In the genomic region with DNA sequence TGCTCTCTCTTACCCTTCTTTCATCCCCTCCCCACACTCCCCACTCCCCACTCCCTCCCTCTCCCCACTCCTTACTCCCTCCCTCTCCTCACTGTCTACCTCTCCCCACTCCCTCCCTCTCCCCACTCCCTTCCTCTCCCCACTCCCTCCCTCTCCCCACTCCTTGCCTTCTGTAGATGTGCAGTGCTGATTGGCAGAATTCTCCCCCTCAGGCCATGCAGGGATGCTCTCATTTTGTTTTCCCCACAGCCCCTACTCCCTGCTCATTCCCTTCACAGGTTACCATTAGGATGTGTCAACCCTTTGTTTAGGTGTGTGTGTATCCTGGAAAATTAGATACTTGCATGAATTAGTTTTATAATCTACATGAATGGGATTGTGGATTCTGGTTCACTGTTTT, we compare ENCODE assay signal across 17 cellular contexts.
"Had no signal": no experiment of that assay in that cellular context is flagged by ENCODE, and none has a peak within 500 bp of the region (broad histone marks: within the 10 kb centered on the region; RNA-seq: fewer than 3 reads in every experiment).

No MANE protein-coding gene starts in this region.

- DNase-seq: activated CD4-positive, alpha-beta T cell treated with anti-CD3 and anti-CD28 coated beads for 36 hours; activated CD8-positive, alpha-beta memory T cell treated with anti-CD3 and anti-CD28 coated beads, Interleukin-2, amount 50 U/mL, for 48 hours; activated CD8-positive, alpha-beta T cell treated with anti-CD3 and anti-CD28 coated beads for 36 hours; activated naive CD4-positive, alpha-beta T cell treated with anti-CD3 and anti-CD28 coated beads, Interleukin-2, amount 50 U/mL, for 16 hours; activated naive CD8-positive, alpha-beta T cell treated with anti-CD3 and anti-CD28 coated beads, Interleukin-2, amount 10 ng/mL, durations not matched to agents 7 days and 5 days; activated T-cell treated with anti-CD3 and anti-CD28 coated beads, Interleukin-2, amount 50 U/mL, for 1 hour; aorta; KG1; NCI-H1092 treated with DMSO at 0.1 percent for 48 hours; NCI-H1417 treated with DMSO at 0.1 percent for 48 hours; NCI-H187; NCI-H510A treated with DMSO at 0.1 percent for 48 hours; Peyer's patch; SHP77 treated with DMSO at 0.1 percent for 48 hours; T-cell had no signal

- H3K27me3 ChIP-seq: Peyer's patch had no signal

- ATAC-seq: activated CD4-positive, alpha-beta T cell treated with anti-CD3 and anti-CD28 coated beads for 36 hours; activated CD8-positive, alpha-beta T cell treated with anti-CD3 and anti-CD28 coated beads for 36 hours; T-cell had no signal

- H3K4me1 ChIP-seq: Peyer's patch had no signal

- H3K27ac Mint-ChIP-seq: activated CD4-positive, alpha-beta T cell treated with anti-CD3 and anti-CD28 coated beads for 36 hours; activated CD8-positive, alpha-beta T cell treated with anti-CD3 and anti-CD28 coated beads for 36 hours; activated naive CD8-positive, alpha-beta T cell treated with anti-CD3 and anti-CD28 coated beads, Interleukin-2, amount 10 ng/mL, durations not matched to agents 7 days and 5 days had no signal

- H3K36me3 ChIP-seq: Peyer's patch had no signal

- H3K9me3 Mint-ChIP-seq: activated CD8-positive, alpha-beta T cell treated with anti-CD3 and anti-CD28 coated beads for 36 hours; activated naive CD8-positive, alpha-beta T cell treated with anti-CD3 and anti-CD28 coated beads, Interleukin-2, amount 10 ng/mL, durations not matched to agents 7 days and 5 days; IgD-negative memory B cell; T-cell had no signal

- H3K9me3 ChIP-seq: Peyer's patch had no signal

- H3K36me3 Mint-ChIP-seq: IgD-negative memory B cell, T-cell had no signal

- H3K4me3 ChIP-seq: Peyer's patch had no signal

- H3K4me3 Mint-ChIP-seq: activated CD4-positive, alpha-beta T cell treated with anti-CD3 and anti-CD28 coated beads for 36 hours; activated CD8-positive, alpha-beta T cell treated with anti-CD3 and anti-CD28 coated beads for 36 hours; activated naive CD8-positive, alpha-beta T cell treated with anti-CD3 and anti-CD28 coated beads, Interleukin-2, amount 10 ng/mL, durations not matched to agents 7 days and 5 days; IgD-negative memory B cell; T-cell had no signal

- H3K27me3 Mint-ChIP-seq: activated CD4-positive, alpha-beta T cell treated with anti-CD3 and anti-CD28 coated beads for 36 hours; activated CD8-positive, alpha-beta T cell treated with anti-CD3 and anti-CD28 coated beads for 36 hours; T-cell had no signal

- H3K27ac ChIP-seq: Peyer's patch, VCaP had no signal
